In the genomic region with DNA sequence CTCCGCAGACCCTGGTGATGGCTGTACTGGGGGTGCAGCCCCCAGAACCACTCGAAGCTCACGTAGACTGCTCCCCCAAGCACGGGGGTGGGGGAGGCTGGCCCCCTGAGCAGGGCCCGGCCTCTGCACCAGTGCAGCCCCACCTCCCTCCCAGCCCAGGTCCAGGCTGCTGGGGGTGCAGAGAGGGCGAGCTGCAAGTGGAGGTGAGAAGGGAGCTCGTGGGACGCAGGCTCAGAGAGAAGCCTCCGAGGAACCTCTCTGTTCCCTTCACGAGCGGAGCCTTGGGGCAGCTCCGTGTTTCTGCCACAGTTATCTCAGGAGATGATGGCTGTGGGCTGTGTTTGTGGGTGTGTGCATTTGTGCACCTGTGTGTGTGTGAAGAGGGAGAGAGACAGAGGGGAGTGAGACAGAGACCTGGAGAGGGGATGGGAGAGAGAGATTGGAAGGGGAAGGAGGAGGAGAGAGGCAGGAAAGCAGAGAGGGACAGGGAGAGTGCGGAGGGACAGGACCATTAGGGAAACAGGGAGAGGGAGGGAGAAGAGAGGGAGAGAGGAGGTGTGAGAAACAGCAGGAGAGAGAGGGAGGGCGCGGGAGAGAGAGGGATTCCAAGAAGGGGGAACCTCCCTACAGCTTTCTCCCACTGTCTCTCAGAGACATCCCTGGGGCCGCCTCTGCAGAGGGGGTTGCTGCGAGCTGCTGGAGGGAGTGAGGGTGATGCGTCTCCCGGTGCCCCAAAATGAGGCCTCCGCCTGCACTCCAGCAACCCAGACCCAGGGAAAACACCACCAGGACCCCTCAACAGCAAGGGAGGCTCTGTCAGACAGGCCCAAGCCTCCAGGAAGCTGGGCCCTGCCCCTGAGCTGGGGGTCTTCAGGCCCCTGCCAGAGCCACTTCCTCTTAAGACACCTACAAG, we compare ENCODE assay signal across 1 cellular context.
TF ChIP-seq lines count a peak whose summit lies in the region.

No MANE protein-coding gene starts in this region.

TF ChIP-seq in H1, 55 proteins besides CTCF, POLR2A, EP300 and RAD21 (continued from another document):
- peak; percentile 59 for TF ChIP-seq EGR1 (IDR thresholded peaks at IDR 0.05; ENCODE audit: borderline replicate concordance, low read depth, low read length)
TF ChIP-seq in H1: peak in this region for 1.
